1 cellular context compared by ENCODE assay signal in genomic region chr2:128319773-128320608, GRCh38.
TF ChIP-seq lines count a peak whose summit lies in the region.

No MANE protein-coding gene starts in this region.

TF ChIP-seq in K562, 482 proteins besides CTCF, POLR2A, EP300 and RAD21 (continued from another document):
- TF ChIP-seq, protein P1, sequence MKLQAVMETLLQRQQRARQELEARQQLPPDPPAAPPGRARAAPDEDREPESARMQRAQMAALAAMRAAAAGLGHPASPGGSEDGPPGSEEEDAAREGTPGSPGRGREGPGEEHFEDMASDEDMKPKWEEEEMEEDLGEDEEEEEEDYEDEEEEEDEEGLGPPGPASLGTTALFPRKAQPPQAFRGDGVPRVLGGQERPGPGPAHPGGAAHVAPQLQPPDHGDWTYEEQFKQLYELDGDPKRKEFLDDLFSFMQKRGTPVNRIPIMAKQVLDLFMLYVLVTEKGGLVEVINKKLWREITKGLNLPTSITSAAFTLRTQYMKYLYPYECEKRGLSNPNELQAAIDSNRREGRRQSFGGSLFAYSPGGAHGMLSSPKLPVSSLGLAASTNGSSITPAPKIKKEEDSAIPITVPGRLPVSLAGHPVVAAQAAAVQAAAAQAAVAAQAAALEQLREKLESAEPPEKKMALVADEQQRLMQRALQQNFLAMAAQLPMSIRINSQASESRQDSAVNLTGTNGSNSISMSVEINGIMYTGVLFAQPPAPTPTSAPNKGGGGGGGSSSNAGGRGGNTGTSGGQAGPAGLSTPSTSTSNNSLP (IDR thresholded peaks at IDR 0.05; ENCODE audit: borderline replicate concordance, low read depth, low read length), result no peak
- TF ChIP-seq NFE2 (IDR thresholded peaks at IDR 0.05; ENCODE audit: low read depth) (no peak), ZNF740 (CRISPR knock-in tag; IDR thresholded peaks at IDR 0.05) (peak; percentile 54; the same call in 1 of the 2 replicates), ZNF740 (tag; IDR thresholded peaks at IDR 0.05) (no peak), FOXO4 (CRISPR knock-in tag; IDR thresholded peaks at IDR 0.05) (no peak)
